In the genomic region with DNA sequence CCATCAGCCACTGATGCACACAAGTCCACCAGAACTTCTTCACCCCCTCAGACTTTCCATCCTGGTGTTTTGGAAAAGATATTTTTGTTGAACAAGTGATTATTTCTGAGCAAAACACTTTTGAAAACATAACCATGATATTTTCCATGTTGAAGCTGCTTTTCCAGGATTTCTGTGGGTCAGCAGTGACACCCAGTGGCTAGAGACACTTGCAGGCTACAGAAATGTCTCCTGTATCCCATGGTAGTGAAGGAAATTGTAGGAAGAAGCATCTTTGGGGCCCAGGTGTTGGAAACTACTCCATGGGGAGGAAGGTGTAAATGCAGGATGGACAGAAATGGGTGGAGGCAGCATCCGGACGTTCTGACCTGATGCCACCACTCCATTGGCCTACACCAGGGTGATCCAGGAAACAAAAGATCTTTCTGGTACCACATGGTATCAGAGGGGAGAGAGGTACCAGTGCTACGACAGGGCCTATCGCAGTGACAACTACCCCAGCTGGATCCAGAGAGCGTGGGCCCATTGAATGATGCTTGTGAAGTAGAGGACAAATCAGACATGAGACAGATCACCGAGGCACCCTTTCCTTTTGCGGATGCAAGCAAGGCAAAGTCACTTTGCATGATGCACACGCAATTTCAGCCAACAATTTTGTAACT, we compare ENCODE assay signal across 10 cellular contexts.
A peak's percentile ranks its signal among the peaks of the same experiment; 100 is the strongest.
DNase-seq lines count a peak whose midpoint lies in the region; ATAC-seq, FAIRE-seq and TF ChIP-seq lines count a peak whose summit lies in the region.
"Had no signal": no experiment of that assay in that cellular context is flagged by ENCODE, and none has a peak within 500 bp of the region (broad histone marks: within the 10 kb centered on the region; RNA-seq: fewer than 3 reads in every experiment).

No MANE protein-coding gene starts in this region.

- H3T11ph ChIP-seq in H9 (ENCODE audit: low read length): no peak overlapping the region

- no peaks in the 10 kb centered on the region for H3K79me2 ChIP-seq in H9 (ENCODE audit: insufficient read depth, low read length)
- H3K79me2 ChIP-seq in hepatocyte: no peaks in the 10 kb centered on the region

- peak in 1 of 2 experiments; percentile 46 for DNase-seq in A549 (ENCODE audit: low read depth in 1 of 2, low spot score in 1 of 2)
- DNase-seq in H9: no peak
- DNase-seq in OCI-M1 (lab: John Stamatoyannopoulos, UW): peak; percentile 16
- DNase-seq in hepatocyte (ENCODE audit: low spot score): peak; percentile 46
- no peak for DNase-seq in osteocyte (ENCODE audit: extremely low spot score, unreplicated experiment)
- no peak for DNase-seq in gastrocnemius medialis
- DNase-seq in activated naive CD4-positive, alpha-beta T cell treated with anti-CD3 and anti-CD28 coated beads, Interleukin-2, amount 50 U/mL, for 16 hours: no peak
- DNase-seq in mesothelial cell of epicardium (ENCODE audit: low spot score in 2 of 2, unreplicated experiment in 2 of 2): no peak
- DNase-seq: activated naive CD4-positive, alpha-beta T cell; NCI-H1436 treated with DMSO at 0.1 percent for 48 hours had no signal

- no peak overlapping the region for H4K91ac ChIP-seq in H9 (ENCODE audit: insufficient read length, low read depth, low read length)

- H3K23me2 ChIP-seq in H9 (ENCODE audit: insufficient read length, low read depth, low read length, poor library complexity, severe bottlenecking): no peaks in the 10 kb centered on the region

- POLR2A ChIA-PET in A549 (lab: Yijun Ruan, JAX): no interaction called here

- H2BK12ac ChIP-seq in H9 (ENCODE audit: insufficient read length, low read depth, low read length): no peak overlapping the region

- peaks cover 2 to 8% of the 10 kb centered on the region in 2 experiments for H3K4me1 Mint-ChIP-seq in H9
- no peaks in the 10 kb centered on the region for H3K4me1 Mint-ChIP-seq in osteocyte (ENCODE audit: unreplicated experiment)
- no peaks in the 10 kb centered on the region for H3K4me1 Mint-ChIP-seq in mesothelial cell of epicardium

- no peak overlapping the region for H4K5ac ChIP-seq in H9 (ENCODE audit: insufficient read length, low read depth, low read length)

- no peaks in the 10 kb centered on the region for H3K9me2 ChIP-seq in hepatocyte (replicated peaks; ENCODE audit: insufficient read depth)

- H3K9me3 ChIP-seq in A549 (no peaks in the 10 kb centered on the region), H9 (ENCODE audit: control insufficient read depth, low read depth, low read length) (no peaks in the 10 kb centered on the region), hepatocyte (ENCODE audit: low read depth) (no peaks in the 10 kb centered on the region), gastrocnemius medialis (no peaks in the 10 kb centered on the region)

- no peak for FAIRE-seq in A549 (lab: Jason Lieb, UNC)

- no peak overlapping the region for H3K27ac Mint-ChIP-seq in H9
- H3K27ac Mint-ChIP-seq in osteocyte (ENCODE audit: unreplicated experiment): no peak overlapping the region
- no peak overlapping the region for H3K27ac Mint-ChIP-seq in mesothelial cell of epicardium

- in situ Hi-C loops in gastrocnemius medialis (cut with MboI; ENCODE audit: low sequenced_read_pairs in 4 of 4): no loop called here

- CTCF ChIA-PET in A549 (lab: Yijun Ruan, JAX): interaction anchor here (0.6 to 5.2 kb wide), 16 partner anchors 59 to 1339 kb away, joined by 3 to 98 read pairs (median 3); no protein-coding TSS in a partner anchor

- H3K36me3 Mint-ChIP-seq in H9 (ENCODE audit: insufficient read depth in 1 of 3, low read depth in 3 of 3) (no peaks in the 10 kb centered on the region), osteocyte (ENCODE audit: unreplicated experiment) (no peaks in the 10 kb centered on the region), mesothelial cell of epicardium (no peaks in the 10 kb centered on the region)

- 22% methylated on average over 8 of the region's 8 CpGs for WGBS in A549 (ENCODE audit: missing lambda C conversion rate)
- WGBS in H9 (ENCODE audit: extremely low coverage, insufficient read length, low lambda C conversion rate): no CpG with 5 or more reads among the region's 8 CpGs
- 85% methylated on average over 8 of the region's 8 CpGs for WGBS in hepatocyte (ENCODE audit: low lambda C conversion rate, missing lambda C conversion rate)

- H3K27ac ChIP-seq in A549 (no peak overlapping the region), H9 (ENCODE audit: insufficient read length, low read depth, low read length) (no peak overlapping the region), hepatocyte (no peak overlapping the region), gastrocnemius medialis (no peak overlapping the region)

- H3K27me3 ChIP-seq in H9 (ENCODE audit: insufficient read depth, low read length) (no peaks in the 10 kb centered on the region), hepatocyte (no peaks in the 10 kb centered on the region), gastrocnemius medialis (no peaks in the 10 kb centered on the region)

- H4K20me1 ChIP-seq in H9 (ENCODE audit: control insufficient read depth, insufficient read depth, insufficient read length): no peaks in the 10 kb centered on the region
- H4K20me1 ChIP-seq in hepatocyte (ENCODE audit: insufficient read depth, poor library complexity, severe bottlenecking): no peaks in the 10 kb centered on the region

- H3K9ac ChIP-seq in H9 (ENCODE audit: extremely low read depth, insufficient read length, low read length): no peak overlapping the region

- no peaks in the 10 kb centered on the region for H3K79me1 ChIP-seq in H9 (ENCODE audit: insufficient read depth, low read depth, low read length, poor library complexity, severe bottlenecking)

- TF ChIP-seq POLR2A in A549 (IDR thresholded peaks at IDR 0.05; ENCODE audit: low read length) (no peak), gastrocnemius medialis (IDR thresholded peaks at IDR 0.05) (no peak)

- no peak overlapping the region for H3K23ac ChIP-seq in H9 (ENCODE audit: insufficient read length, low read depth, low read length)

- no peak overlapping the region for H4K8ac ChIP-seq in H9 (replicated peaks; ENCODE audit: insufficient read length, low read depth, low read length)

- intact Hi-C loops in gastrocnemius medialis (cut with DNase I; ENCODE audit: low total_unique reads): no loop called here

- no peak overlapping the region for H2BK5ac ChIP-seq in H9 (ENCODE audit: insufficient read length, low read length)

- H2BK120ac ChIP-seq in H9 (ENCODE audit: low read depth, low read length, poor library complexity, severe bottlenecking): no peak overlapping the region

- H3K4me3 Mint-ChIP-seq in H9 (no peak overlapping the region), osteocyte (ENCODE audit: unreplicated experiment) (no peak overlapping the region), mesothelial cell of epicardium (no peak overlapping the region)

- H3K4ac ChIP-seq in H9 (ENCODE audit: low read depth, low read length): no peak overlapping the region

- no peak for TF ChIP-seq EP300 in A549 (IDR thresholded peaks at IDR 0.05)

- H3K14ac ChIP-seq in H9 (ENCODE audit: insufficient read depth, low read length): no peak overlapping the region

- H3K4me3 ChIP-seq in A549 (no peak overlapping the region), hepatocyte (no peak overlapping the region), gastrocnemius medialis (no peak overlapping the region)

- H3K36me3 ChIP-seq in hepatocyte (replicated peaks; ENCODE audit: insufficient read depth, low read depth) (no peaks in the 10 kb centered on the region), gastrocnemius medialis (no peaks in the 10 kb centered on the region)

- H2BK20ac ChIP-seq in H9 (ENCODE audit: low read depth, low read length, poor library complexity, severe bottlenecking): no peak overlapping the region

- no peak overlapping the region for H2BK15ac ChIP-seq in H9 (ENCODE audit: low read depth, low read length)

- H3K18ac ChIP-seq in H9 (ENCODE audit: insufficient read length, low read depth, low read length): no peak overlapping the region

- TF ChIP-seq RAD21 in A549 (conservative IDR thresholded peaks at IDR 0.05 in 1 of 2, IDR thresholded peaks at IDR 0.05 in 1 of 2): peak; percentile 74 to 81

- H3K4me2 ChIP-seq in A549 (no peak overlapping the region), H9 (ENCODE audit: insufficient read depth, insufficient read length, low read length) (no peak overlapping the region), hepatocyte (no peak overlapping the region)

- H2AFZ ChIP-seq in H9 (ENCODE audit: low read length) (no peak overlapping the region), hepatocyte (no peak overlapping the region)

- H3K4me1 ChIP-seq in A549 (no peaks in the 10 kb centered on the region), H9 (ENCODE audit: insufficient read depth, low read length) (no peaks in the 10 kb centered on the region), hepatocyte (ENCODE audit: insufficient read depth) (no peaks in the 10 kb centered on the region), gastrocnemius medialis (no peaks in the 10 kb centered on the region)

- H2AK5ac ChIP-seq in H9 (ENCODE audit: insufficient read length, low read length): no peak overlapping the region

- H3K56ac ChIP-seq in H9 (ENCODE audit: insufficient read length, low read depth, low read length): no peak overlapping the region

- H3K9me3 Mint-ChIP-seq in H9: no peaks in the 10 kb centered on the region
- H3K9me3 Mint-ChIP-seq in osteocyte (ENCODE audit: unreplicated experiment): no peaks in the 10 kb centered on the region
- no peaks in the 10 kb centered on the region for H3K9me3 Mint-ChIP-seq in mesothelial cell of epicardium

- TF ChIP-seq CTCF in A549 (IDR thresholded peaks at IDR 0.05) (peak; percentile 59), H9 (conservative IDR thresholded peaks at IDR 0.05) (peak; percentile 75), hepatocyte (IDR thresholded peaks at IDR 0.05; ENCODE audit: poor library complexity) (peak; percentile 64), osteocyte (IDR thresholded peaks at IDR 0.05) (no peak), gastrocnemius medialis (IDR thresholded peaks at IDR 0.05 in 4 of 5, conservative IDR thresholded peaks at IDR 0.05 in 1 of 5) (no peak), mesothelial cell of epicardium (IDR thresholded peaks at IDR 0.05; ENCODE audit: unreplicated experiment) (no peak)

- ATAC-seq in A549 (peak; percentile 72 to 75), gastrocnemius medialis (no peak)

- H3K27me3 Mint-ChIP-seq in H9 (ENCODE audit: low read depth) (no peaks in the 10 kb centered on the region), osteocyte (ENCODE audit: unreplicated experiment) (peaks cover 6% of the 10 kb centered on the region), mesothelial cell of epicardium (ENCODE audit: low read depth) (peaks cover 31% of the 10 kb centered on the region)

TF ChIP-seq in A549, 52 proteins besides CTCF, POLR2A, EP300 and RAD21 (continues in another document):
- TF ChIP-seq TFCP2L1 (CRISPR knock-in tag; IDR thresholded peaks at IDR 0.05): no peak

Comparison
In these comparisons a context has a peak if more than half of its experiments do, and no peak if none do; other contexts are left out.
1. ATAC-seq: peak in A549 (2 of 2); none in gastrocnemius medialis (0 of 2).
2. DNase-seq: peak in OCI-M1 (single experiment) and hepatocyte (single experiment); none in H9 (single experiment), osteocyte (single experiment), gastrocnemius medialis (0 of 2), activated naive CD4-positive, alpha-beta T cell treated with anti-CD3 and anti-CD28 coated beads, Interleukin-2, amount 50 U/mL, for 16 hours (single experiment) and mesothelial cell of epicardium (0 of 2).
3. CTCF ChIP-seq: peak in A549 (single experiment), H9 (single experiment) and hepatocyte (single experiment); none in osteocyte (single experiment), gastrocnemius medialis (0 of 5) and mesothelial cell of epicardium (single experiment).